In genomic region chr6:132490478-132491204, GRCh38 we compare ENCODE assay signal across 9 cellular contexts. TPM values are rescaled to one million over a fixed set of nuclear protein-coding genes. Genes with fewer than 3 reads are reported as not detected.
DNase-seq lines count a peak whose midpoint lies in the region; ATAC-seq and TF ChIP-seq lines count a peak whose summit lies in the region.
"Had no signal": no experiment of that assay in that cellular context is flagged by ENCODE, and none has a peak within 500 bp of the region (broad histone marks: within the 10 kb centered on the region; RNA-seq: fewer than 3 reads in every experiment).

No MANE protein-coding gene starts in this region.

- CTCF ChIA-PET in RWPE1 (lab: Yijun Ruan, JAX) = interaction anchor here (0.8 to 1.3 kb wide), 2 partner anchors 14 to 211 kb away, joined by 4 to 6 read pairs; no protein-coding TSS in a partner anchor

- intact Hi-C loops in left ventricle myocardium inferior (cut with micrococcal nuclease) (no loop called here), vagina (cut with DNase I) (no loop called here)

- H3K4me3 Mint-ChIP-seq in HFFc6 = no peak overlapping the region
- H3K4me3 Mint-ChIP-seq: dendritic cell treated with granulocyte-macrophage colony-stimulating factor and Interleukin-4, amounts not matched to agents 40 ng/mL and 50 ng/mL, for 4 days had no signal

- H3K27ac ChIP-seq in left ventricle myocardium inferior (replicated peaks) = peak overlapping the region; percentile 61
- peak overlapping the region; percentile 45 for H3K27ac ChIP-seq in vagina
- H3K27ac ChIP-seq in RWPE1 = no peak overlapping the region

- no peak for DNase-seq in left ventricle myocardium inferior
- no peak for DNase-seq in vagina (ENCODE audit: extremely low spot score in 2 of 2)
- no peak for DNase-seq in HFFc6
- no peak for DNase-seq in RWPE1 (ENCODE audit: low spot score)
- no peak for DNase-seq in superior temporal gyrus (ENCODE audit: extremely low spot score)
- DNase-seq: NCI-H1436 had no signal

- peaks cover 19% of the 10 kb centered on the region for H3K36me3 Mint-ChIP-seq in HFFc6 (ENCODE audit: low read depth)

- H3K27ac Mint-ChIP-seq in HFFc6 = no peak overlapping the region
- H3K27ac Mint-ChIP-seq: dendritic cell treated with granulocyte-macrophage colony-stimulating factor and Interleukin-4, amounts not matched to agents 40 ng/mL and 50 ng/mL, for 4 days had no signal

- H3K4me1 ChIP-seq in left ventricle myocardium inferior = peaks cover 48% of the 10 kb centered on the region
- H3K4me1 ChIP-seq in vagina = peaks cover 33% of the 10 kb centered on the region

- H3K27me3 ChIP-seq in left ventricle myocardium inferior (ENCODE audit: low read depth) (no peaks in the 10 kb centered on the region), vagina (no peaks in the 10 kb centered on the region)

- ATAC-seq in GM21360 (IDR thresholded peaks at IDR 0.05; ENCODE audit: unreplicated experiment) (peak; percentile 47), HG03442 (IDR thresholded peaks at IDR 0.05; ENCODE audit: unreplicated experiment) (peak; percentile 36)

- peak overlapping the region; percentile 10 for H3K4me3 ChIP-seq in left ventricle myocardium inferior
- H3K4me3 ChIP-seq in vagina = no peak overlapping the region

- no peaks in the 10 kb centered on the region for H3K36me3 ChIP-seq in left ventricle myocardium inferior
- H3K36me3 ChIP-seq in vagina = no peaks in the 10 kb centered on the region

- H3K4me1 Mint-ChIP-seq in HFFc6 (ENCODE audit: low read depth) = peaks cover 16% of the 10 kb centered on the region

- no peak for TF ChIP-seq POLR2A in vagina (IDR thresholded peaks at IDR 0.05)

- TF ChIP-seq CTCF in left ventricle myocardium inferior (IDR thresholded peaks at IDR 0.05; ENCODE audit: borderline replicate concordance) (no peak), vagina (IDR thresholded peaks at IDR 0.05) (no peak), HFFc6 (IDR thresholded peaks at IDR 0.05) (no peak), RWPE1 (conservative IDR thresholded peaks at IDR 0.05; ENCODE audit: low read depth) (no peak)

- H3K9me3 ChIP-seq in left ventricle myocardium inferior (replicated peaks) (no peaks in the 10 kb centered on the region), vagina (no peaks in the 10 kb centered on the region)

- H3K9me3 Mint-ChIP-seq in HFFc6 = no peaks in the 10 kb centered on the region
- H3K9me3 Mint-ChIP-seq: dendritic cell treated with granulocyte-macrophage colony-stimulating factor and Interleukin-4, amounts not matched to agents 40 ng/mL and 50 ng/mL, for 4 days had no signal

- POLR2A ChIA-PET in RWPE1 (lab: Yijun Ruan, JAX; ENCODE audit: low non-redundant PET) = no interaction called here

- no peaks in the 10 kb centered on the region for H3K27me3 Mint-ChIP-seq in HFFc6 (ENCODE audit: insufficient read depth)
- H3K27me3 Mint-ChIP-seq: dendritic cell treated with granulocyte-macrophage colony-stimulating factor and Interleukin-4, amounts not matched to agents 40 ng/mL and 50 ng/mL, for 4 days had no signal

RNA-seq across cellular contexts. Expression of gene STX7, which starts 22.3 kb away (rescaled TPM):
- total RNA-seq in left ventricle myocardium inferior (48.4 TPM), vagina (26.8 TPM)
- total RNA-seq in HFFc6 (2021; fragmentation: NEBNext Ultra II Directional; extraction: Animal tissue kit (Norgen Biotek cat#: 25700)) = 10 to 100 TPM; 36.4 to 41.5 (median 39.3) TPM

RNA-seq across cellular contexts. Expression of gene TAAR9, which starts 47.4 kb away (rescaled TPM):
- total RNA-seq in left ventricle myocardium inferior = not detected
- not detected for total RNA-seq in vagina
- not detected for total RNA-seq in HFFc6 (2021; fragmentation: NEBNext Ultra II Directional; extraction: Animal tissue kit (Norgen Biotek cat#: 25700))
